In the genomic region with DNA sequence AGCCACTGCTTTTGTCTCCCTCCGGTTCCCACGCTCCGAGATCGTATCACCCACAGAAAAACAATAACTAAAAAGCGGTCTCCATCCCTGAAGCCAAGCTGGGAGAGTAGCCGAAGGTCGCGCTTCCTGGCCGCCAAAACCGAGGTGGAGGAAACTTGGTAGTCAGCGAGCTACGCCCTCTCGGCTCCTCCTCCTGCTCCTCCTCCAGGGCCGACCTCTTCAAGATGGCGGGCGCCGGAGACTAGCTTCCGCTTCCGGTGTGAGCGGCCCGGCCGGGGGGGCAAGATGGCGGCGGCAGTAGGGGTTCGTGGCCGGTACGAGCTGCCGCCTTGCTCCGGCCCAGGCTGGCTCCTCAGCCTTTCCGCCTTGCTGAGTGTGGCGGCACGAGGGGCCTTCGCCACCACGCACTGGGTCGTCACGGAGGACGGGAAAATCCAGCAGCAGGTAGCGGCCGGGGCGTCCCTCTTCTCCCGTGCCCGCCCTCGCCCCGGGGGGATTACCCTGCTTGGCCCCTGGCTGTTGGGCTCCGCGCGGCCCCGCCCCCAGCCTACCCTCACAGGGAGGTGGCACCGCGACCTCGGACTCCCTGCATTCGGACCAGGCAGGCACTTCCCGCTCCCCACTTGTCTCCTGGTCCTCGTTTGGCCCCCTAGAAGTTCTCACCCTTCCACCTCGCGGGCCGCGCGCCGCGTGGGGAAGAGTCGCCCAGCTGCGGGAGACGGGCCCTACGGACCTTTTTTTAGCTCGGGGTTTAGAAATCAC, we compare ENCODE assay signal across 1 cellular context.
TF ChIP-seq lines count a peak whose summit lies in the region.

A gene with protein sequence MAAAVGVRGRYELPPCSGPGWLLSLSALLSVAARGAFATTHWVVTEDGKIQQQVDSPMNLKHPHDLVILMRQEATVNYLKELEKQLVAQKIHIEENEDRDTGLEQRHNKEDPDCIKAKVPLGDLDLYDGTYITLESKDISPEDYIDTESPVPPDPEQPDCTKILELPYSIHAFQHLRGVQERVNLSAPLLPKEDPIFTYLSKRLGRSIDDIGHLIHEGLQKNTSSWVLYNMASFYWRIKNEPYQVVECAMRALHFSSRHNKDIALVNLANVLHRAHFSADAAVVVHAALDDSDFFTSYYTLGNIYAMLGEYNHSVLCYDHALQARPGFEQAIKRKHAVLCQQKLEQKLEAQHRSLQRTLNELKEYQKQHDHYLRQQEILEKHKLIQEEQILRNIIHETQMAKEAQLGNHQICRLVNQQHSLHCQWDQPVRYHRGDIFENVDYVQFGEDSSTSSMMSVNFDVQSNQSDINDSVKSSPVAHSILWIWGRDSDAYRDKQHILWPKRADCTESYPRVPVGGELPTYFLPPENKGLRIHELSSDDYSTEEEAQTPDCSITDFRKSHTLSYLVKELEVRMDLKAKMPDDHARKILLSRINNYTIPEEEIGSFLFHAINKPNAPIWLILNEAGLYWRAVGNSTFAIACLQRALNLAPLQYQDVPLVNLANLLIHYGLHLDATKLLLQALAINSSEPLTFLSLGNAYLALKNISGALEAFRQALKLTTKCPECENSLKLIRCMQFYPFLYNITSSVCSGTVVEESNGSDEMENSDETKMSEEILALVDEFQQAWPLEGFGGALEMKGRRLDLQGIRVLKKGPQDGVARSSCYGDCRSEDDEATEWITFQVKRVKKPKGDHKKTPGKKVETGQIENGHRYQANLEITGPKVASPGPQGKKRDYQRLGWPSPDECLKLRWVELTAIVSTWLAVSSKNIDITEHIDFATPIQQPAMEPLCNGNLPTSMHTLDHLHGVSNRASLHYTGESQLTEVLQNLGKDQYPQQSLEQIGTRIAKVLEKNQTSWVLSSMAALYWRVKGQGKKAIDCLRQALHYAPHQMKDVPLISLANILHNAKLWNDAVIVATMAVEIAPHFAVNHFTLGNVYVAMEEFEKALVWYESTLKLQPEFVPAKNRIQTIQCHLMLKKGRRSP (plus strand): TSS at position 251 of the 762 bp plus-strand sequence. CDS start 35 bp downstream, at position 286.

TF ChIP-seq in HepG2, 621 proteins besides CTCF, POLR2A, EP300 and RAD21 (continued from another document and continues in another):
- TF ChIP-seq, protein P1, sequence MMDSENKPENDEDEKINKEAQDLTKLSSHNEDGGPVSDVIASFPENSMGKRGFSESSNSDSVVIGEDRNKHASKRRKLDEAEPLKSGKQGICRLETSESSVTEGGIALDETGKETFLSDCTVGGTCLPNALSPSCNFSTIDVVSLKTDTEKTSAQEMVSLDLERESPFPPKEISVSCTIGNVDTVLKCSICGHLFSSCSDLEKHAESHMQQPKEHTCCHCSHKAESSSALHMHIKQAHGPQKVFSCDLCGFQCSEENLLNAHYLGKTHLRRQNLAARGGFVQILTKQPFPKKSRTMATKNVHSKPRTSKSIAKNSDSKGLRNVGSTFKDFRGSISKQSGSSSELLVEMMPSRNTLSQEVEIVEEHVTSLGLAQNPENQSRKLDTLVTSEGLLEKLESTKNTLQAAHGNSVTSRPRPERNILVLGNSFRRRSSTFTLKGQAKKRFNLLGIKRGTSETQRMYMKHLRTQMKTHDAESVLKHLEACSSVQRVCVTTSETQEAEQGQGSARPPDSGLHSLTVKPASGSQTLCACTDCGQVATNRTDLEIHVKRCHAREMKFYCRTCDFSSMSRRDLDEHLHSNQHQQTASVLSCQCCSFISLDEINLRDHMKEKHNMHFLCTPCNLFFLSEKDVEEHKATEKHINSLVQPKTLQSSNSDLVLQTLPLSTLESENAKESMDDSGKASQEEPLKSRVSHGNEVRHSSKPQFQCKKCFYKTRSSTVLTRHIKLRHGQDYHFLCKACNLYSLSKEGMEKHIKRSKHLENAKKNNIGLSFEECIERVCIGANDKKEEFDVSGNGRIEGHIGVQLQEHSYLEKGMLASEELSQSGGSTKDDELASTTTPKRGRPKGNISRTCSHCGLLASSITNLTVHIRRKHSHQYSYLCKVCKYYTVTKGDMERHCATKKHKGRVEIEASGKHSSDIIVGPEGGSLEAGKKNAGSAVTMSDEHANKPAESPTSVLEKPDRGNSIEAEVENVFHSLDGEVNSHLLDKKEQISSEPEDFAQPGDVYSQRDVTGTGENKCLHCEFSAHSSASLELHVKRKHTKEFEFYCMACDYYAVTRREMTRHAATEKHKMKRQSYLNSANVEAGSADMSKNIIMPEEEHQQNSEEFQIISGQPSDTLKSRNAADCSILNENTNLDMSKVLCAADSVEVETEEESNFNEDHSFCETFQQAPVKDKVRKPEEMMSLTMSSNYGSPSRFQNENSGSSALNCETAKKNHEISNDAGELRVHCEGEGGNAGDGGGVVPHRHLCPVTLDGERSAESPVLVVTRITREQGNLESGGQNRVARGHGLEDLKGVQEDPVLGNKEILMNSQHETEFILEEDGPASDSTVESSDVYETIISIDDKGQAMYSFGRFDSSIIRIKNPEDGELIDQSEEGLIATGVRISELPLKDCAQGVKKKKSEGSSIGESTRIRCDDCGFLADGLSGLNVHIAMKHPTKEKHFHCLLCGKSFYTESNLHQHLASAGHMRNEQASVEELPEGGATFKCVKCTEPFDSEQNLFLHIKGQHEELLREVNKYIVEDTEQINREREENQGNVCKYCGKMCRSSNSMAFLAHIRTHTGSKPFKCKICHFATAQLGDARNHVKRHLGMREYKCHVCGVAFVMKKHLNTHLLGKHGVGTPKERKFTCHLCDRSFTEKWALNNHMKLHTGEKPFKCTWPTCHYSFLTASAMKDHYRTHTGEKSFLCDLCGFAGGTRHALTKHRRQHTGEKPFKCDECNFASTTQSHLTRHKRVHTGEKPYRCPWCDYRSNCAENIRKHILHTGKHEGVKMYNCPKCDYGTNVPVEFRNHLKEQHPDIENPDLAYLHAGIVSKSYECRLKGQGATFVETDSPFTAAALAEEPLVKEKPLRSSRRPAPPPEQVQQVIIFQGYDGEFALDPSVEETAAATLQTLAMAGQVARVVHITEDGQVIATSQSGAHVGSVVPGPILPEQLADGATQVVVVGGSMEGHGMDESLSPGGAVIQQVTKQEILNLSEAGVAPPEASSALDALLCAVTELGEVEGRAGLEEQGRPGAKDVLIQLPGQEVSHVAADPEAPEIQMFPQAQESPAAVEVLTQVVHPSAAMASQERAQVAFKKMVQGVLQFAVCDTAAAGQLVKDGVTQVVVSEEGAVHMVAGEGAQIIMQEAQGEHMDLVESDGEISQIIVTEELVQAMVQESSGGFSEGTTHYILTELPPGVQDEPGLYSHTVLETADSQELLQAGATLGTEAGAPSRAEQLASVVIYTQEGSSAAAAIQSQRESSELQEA (CRISPR knock-in tag; IDR thresholded peaks at IDR 0.05; ENCODE audit: not compliant biosample characterization) = no peak
- peak; percentile 60; the same call in 1 of the 2 replicates for TF ChIP-seq DNMT1 (CRISPR knock-in tag; IDR thresholded peaks at IDR 0.05)
- TF ChIP-seq, protein P2, sequence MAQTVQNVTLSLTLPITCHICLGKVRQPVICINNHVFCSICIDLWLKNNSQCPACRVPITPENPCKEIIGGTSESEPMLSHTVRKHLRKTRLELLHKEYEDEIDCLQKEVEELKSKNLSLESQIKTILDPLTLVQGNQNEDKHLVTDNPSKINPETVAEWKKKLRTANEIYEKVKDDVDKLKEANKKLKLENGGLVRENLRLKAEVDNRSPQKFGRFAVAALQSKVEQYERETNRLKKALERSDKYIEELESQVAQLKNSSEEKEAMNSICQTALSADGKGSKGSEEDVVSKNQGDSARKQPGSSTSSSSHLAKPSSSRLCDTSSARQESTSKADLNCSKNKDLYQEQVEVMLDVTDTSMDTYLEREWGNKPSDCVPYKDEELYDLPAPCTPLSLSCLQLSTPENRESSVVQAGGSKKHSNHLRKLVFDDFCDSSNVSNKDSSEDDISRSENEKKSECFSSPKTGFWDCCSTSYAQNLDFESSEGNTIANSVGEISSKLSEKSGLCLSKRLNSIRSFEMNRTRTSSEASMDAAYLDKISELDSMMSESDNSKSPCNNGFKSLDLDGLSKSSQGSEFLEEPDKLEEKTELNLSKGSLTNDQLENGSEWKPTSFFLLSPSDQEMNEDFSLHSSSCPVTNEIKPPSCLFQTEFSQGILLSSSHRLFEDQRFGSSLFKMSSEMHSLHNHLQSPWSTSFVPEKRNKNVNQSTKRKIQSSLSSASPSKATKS (CRISPR knock-in tag; IDR thresholded peaks at IDR 0.05) = no peak
- TF ChIP-seq HDAC6 (IDR thresholded peaks at IDR 0.05; ENCODE audit: low read depth, low read length) = no peak
- no peak for TF ChIP-seq NFIB (CRISPR knock-in tag; IDR thresholded peaks at IDR 0.05; ENCODE audit: borderline replicate concordance)
- peak; percentile 94 for TF ChIP-seq ZSCAN21 (CRISPR knock-in tag; IDR thresholded peaks at IDR 0.05; ENCODE audit: borderline replicate concordance)
- TF ChIP-seq LCORL (IDR thresholded peaks at IDR 0.05) = no peak
- peak; percentile 66; the same call in 1 of the 2 replicates for TF ChIP-seq LCORL (CRISPR knock-in tag; IDR thresholded peaks at IDR 0.05)
- peak; percentile 91 for TF ChIP-seq ZNF317 (CRISPR knock-in tag; IDR thresholded peaks at IDR 0.05)
- no peak for TF ChIP-seq GFI1 (CRISPR knock-in tag; IDR thresholded peaks at IDR 0.05; ENCODE audit: borderline replicate concordance)
- TF ChIP-seq ZNF121 (CRISPR knock-in tag; IDR thresholded peaks at IDR 0.05) = no peak
- TF ChIP-seq, protein P3, sequence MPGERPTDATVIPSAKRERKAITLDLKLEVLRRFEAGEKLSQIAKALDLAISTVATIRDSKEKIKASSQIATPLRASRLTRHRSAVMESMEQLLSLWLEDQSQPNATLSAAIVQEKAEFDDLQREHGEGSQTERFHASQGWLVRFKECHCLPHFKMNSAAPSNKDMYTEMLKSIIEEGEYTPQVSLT (CRISPR knock-in tag; IDR thresholded peaks at IDR 0.05; ENCODE audit: borderline replicate concordance, low read depth) = peak; percentile 48; the same call in 1 of the 2 replicates
- TF ChIP-seq ZEB1 (IDR thresholded peaks at IDR 0.05; ENCODE audit: insufficient replicate concordance, low read depth) = peak; percentile 34
- peak; percentile 96 for TF ChIP-seq ZNF556 (CRISPR knock-in tag; IDR thresholded peaks at IDR 0.05; ENCODE audit: borderline replicate concordance)
- TF ChIP-seq, protein P4, sequence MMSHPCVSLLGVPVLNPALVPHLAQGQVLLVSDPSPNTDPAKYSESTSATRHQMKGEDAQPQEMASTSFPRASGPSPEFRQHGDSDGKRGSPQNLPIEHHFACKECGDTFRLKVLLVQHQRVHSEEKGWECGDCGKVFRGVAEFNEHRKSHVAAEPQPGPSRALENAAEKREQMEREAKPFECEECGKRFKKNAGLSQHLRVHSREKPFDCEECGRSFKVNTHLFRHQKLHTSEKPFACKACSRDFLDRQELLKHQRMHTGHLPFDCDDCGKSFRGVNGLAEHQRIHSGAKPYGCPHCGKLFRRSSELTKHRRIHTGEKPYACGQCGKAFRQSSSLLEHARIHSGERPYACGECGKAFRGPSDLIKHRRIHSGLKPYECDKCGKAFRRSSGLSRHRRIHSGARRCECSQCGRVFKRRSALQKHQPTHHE (CRISPR knock-in tag; IDR thresholded peaks at IDR 0.05; ENCODE audit: borderline replicate concordance) = peak; percentile 96; the same call in 1 of the 2 replicates
- no peak for TF ChIP-seq HNF4A (CRISPR knock-in tag; IDR thresholded peaks at IDR 0.05)
- TF ChIP-seq CENPX (CRISPR knock-in tag; IDR thresholded peaks at IDR 0.05) = no peak
- peak; percentile 83 for TF ChIP-seq ELF3 (CRISPR knock-in tag; IDR thresholded peaks at IDR 0.05)
- TF ChIP-seq KDM6A (CRISPR knock-in tag; IDR thresholded peaks at IDR 0.05; ENCODE audit: low read depth) = no peak
- TF ChIP-seq ZMAT3 (CRISPR knock-in tag; conservative IDR thresholded peaks at IDR 0.05) = peak; percentile 87
- peak; percentile 90 for TF ChIP-seq BRD4 (CRISPR knock-in tag; IDR thresholded peaks at IDR 0.05)
- TF ChIP-seq, protein P5, sequence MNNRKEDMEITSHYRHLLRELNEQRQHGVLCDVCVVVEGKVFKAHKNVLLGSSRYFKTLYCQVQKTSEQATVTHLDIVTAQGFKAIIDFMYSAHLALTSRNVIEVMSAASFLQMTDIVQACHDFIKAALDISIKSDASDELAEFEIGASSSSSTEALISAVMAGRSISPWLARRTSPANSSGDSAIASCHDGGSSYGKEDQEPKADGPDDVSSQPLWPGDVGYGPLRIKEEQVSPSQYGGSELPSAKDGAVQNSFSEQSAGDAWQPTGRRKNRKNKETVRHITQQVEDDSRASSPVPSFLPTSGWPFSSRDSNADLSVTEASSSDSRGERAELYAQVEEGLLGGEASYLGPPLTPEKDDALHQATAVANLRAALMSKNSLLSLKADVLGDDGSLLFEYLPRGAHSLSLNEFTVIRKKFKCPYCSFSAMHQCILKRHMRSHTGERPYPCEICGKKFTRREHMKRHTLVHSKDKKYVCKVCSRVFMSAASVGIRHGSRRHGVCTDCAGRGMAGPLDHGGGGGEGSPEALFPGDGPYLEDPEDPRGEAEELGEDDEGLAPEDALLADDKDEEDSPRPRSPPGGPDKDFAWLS (CRISPR knock-in tag; IDR thresholded peaks at IDR 0.05; ENCODE audit: borderline replicate concordance) = peak; percentile 92; the same call in 1 of the 2 replicates
- TF ChIP-seq ZNF33A (CRISPR knock-in tag; IDR thresholded peaks at IDR 0.05; ENCODE audit: borderline replicate concordance) = peak; percentile 85; the same call in 1 of the 2 replicates
- TF ChIP-seq SALL2 (CRISPR knock-in tag; IDR thresholded peaks at IDR 0.05) = peak; percentile 30; the same call in 1 of the 2 replicates
- TF ChIP-seq, protein P6, sequence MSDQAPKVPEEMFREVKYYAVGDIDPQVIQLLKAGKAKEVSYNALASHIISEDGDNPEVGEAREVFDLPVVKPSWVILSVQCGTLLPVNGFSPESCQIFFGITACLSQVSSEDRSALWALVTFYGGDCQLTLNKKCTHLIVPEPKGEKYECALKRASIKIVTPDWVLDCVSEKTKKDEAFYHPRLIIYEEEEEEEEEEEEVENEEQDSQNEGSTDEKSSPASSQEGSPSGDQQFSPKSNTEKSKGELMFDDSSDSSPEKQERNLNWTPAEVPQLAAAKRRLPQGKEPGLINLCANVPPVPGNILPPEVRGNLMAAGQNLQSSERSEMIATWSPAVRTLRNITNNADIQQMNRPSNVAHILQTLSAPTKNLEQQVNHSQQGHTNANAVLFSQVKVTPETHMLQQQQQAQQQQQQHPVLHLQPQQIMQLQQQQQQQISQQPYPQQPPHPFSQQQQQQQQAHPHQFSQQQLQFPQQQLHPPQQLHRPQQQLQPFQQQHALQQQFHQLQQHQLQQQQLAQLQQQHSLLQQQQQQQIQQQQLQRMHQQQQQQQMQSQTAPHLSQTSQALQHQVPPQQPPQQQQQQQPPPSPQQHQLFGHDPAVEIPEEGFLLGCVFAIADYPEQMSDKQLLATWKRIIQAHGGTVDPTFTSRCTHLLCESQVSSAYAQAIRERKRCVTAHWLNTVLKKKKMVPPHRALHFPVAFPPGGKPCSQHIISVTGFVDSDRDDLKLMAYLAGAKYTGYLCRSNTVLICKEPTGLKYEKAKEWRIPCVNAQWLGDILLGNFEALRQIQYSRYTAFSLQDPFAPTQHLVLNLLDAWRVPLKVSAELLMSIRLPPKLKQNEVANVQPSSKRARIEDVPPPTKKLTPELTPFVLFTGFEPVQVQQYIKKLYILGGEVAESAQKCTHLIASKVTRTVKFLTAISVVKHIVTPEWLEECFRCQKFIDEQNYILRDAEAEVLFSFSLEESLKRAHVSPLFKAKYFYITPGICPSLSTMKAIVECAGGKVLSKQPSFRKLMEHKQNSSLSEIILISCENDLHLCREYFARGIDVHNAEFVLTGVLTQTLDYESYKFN (CRISPR knock-in tag; conservative IDR thresholded peaks at IDR 0.05) = peak; percentile 56
- TF ChIP-seq ZC3H13 (CRISPR knock-in tag; IDR thresholded peaks at IDR 0.05) = peak; percentile 51; the same call in 1 of the 2 replicates
